9 cellular contexts compared by ENCODE assay signal in the genomic region with DNA sequence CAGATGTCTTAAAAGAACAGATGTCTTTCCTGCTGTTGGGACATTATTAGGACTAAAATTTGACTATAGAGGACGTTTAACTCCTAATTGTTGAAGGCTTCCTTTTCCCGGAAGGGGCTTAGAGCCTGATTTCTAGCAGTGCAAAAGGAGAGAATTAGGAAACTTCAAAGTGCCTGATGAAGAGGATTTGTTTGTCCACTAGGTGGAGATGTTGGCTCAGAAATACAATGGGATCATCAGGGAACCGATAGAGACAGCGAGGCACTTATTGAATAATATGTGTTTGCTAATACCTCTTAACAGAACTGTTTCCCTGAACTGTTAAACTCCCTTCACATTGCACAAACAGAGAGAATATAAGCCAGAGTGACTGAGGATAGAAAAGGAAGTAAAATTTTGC.
DNase-seq lines count a peak whose midpoint lies in the region; ATAC-seq and TF ChIP-seq lines count a peak whose summit lies in the region.
"Had no signal": no experiment of that assay in that cellular context is flagged by ENCODE, and none has a peak within 500 bp of the region (broad histone marks: within the 10 kb centered on the region; RNA-seq: fewer than 3 reads in every experiment).

No MANE protein-coding gene starts in this region.

- H3K27me3 Mint-ChIP-seq in activated T-helper 1 cell treated with anti-CD3 and anti-CD28 coated beads, Interleukin-12 subunit alpha, Interleukin-12 subunit beta, Interleukin-2, Interleukin-4 antibody, amounts not matched to agents 30 ng/mL and 10 ng/mL and 1 ng/mL, durations not matched to agents 14 hours and 24 hours and 36 hours (ENCODE audit: insufficient read depth) = peaks cover 6% of the 10 kb centered on the region
- H3K27me3 Mint-ChIP-seq in type B pancreatic cell = no peaks in the 10 kb centered on the region

- no peak for TF ChIP-seq CTCF in type B pancreatic cell (conservative IDR thresholded peaks at IDR 0.05)

- ATAC-seq in HG02759 (IDR thresholded peaks at IDR 0.05; ENCODE audit: unreplicated experiment) (peak; percentile 72), HG03280 (IDR thresholded peaks at IDR 0.05; ENCODE audit: unreplicated experiment) (no peak), GM21723 (IDR thresholded peaks at IDR 0.05; ENCODE audit: unreplicated experiment) (no peak)

- no peak overlapping the region for H3K27ac Mint-ChIP-seq in activated T-helper 1 cell treated with anti-CD3 and anti-CD28 coated beads, Interleukin-12 subunit alpha, Interleukin-12 subunit beta, Interleukin-2, Interleukin-4 antibody, amounts not matched to agents 30 ng/mL and 10 ng/mL and 1 ng/mL, durations not matched to agents 14 hours and 24 hours and 36 hours
- no peak overlapping the region for H3K27ac Mint-ChIP-seq in type B pancreatic cell

- H3K36me3 Mint-ChIP-seq in activated T-helper 1 cell treated with anti-CD3 and anti-CD28 coated beads, Interleukin-12 subunit alpha, Interleukin-12 subunit beta, Interleukin-2, Interleukin-4 antibody, amounts not matched to agents 30 ng/mL and 10 ng/mL and 1 ng/mL, durations not matched to agents 14 hours and 24 hours and 36 hours (ENCODE audit: low read depth) = no peaks in the 10 kb centered on the region
- no peaks in the 10 kb centered on the region for H3K36me3 Mint-ChIP-seq in type B pancreatic cell

- peaks cover 8% of the 10 kb centered on the region for H3K4me1 Mint-ChIP-seq in activated T-helper 1 cell treated with anti-CD3 and anti-CD28 coated beads, Interleukin-12 subunit alpha, Interleukin-12 subunit beta, Interleukin-2, Interleukin-4 antibody, amounts not matched to agents 30 ng/mL and 10 ng/mL and 1 ng/mL, durations not matched to agents 14 hours and 24 hours and 36 hours (ENCODE audit: low read depth)
- H3K4me1 Mint-ChIP-seq in type B pancreatic cell (ENCODE audit: unreplicated experiment) = no peaks in the 10 kb centered on the region

- DNase-seq in DMS79 (lab: John Stamatoyannopoulos, UW) (peak; percentile 0), myocyte (ENCODE audit: low read depth) (peak; percentile 41), kidney tubule cell (ENCODE audit: low spot score) (no peak), type B pancreatic cell (ENCODE audit: extremely low spot score, unreplicated experiment) (no peak)
- DNase-seq in activated T-helper 1 cell treated with anti-CD3 and anti-CD28 coated beads, Interleukin-12 subunit alpha, Interleukin-12 subunit beta, Interleukin-2, Interleukin-4 antibody, amounts not matched to agents 30 ng/mL and 10 ng/mL and 1 ng/mL, durations not matched to agents 14 hours and 24 hours and 36 hours (ENCODE audit: low spot score) = peak; percentile 0
- DNase-seq: IMR-90 had no signal

- no peak overlapping the region for H3K4me3 Mint-ChIP-seq in activated T-helper 1 cell treated with anti-CD3 and anti-CD28 coated beads, Interleukin-12 subunit alpha, Interleukin-12 subunit beta, Interleukin-2, Interleukin-4 antibody, amounts not matched to agents 30 ng/mL and 10 ng/mL and 1 ng/mL, durations not matched to agents 14 hours and 24 hours and 36 hours
- H3K4me3 Mint-ChIP-seq in type B pancreatic cell = no peak overlapping the region

- no peaks in the 10 kb centered on the region for H3K9me3 Mint-ChIP-seq in activated T-helper 1 cell treated with anti-CD3 and anti-CD28 coated beads, Interleukin-12 subunit alpha, Interleukin-12 subunit beta, Interleukin-2, Interleukin-4 antibody, amounts not matched to agents 30 ng/mL and 10 ng/mL and 1 ng/mL, durations not matched to agents 14 hours and 24 hours and 36 hours
- no peaks in the 10 kb centered on the region for H3K9me3 Mint-ChIP-seq in type B pancreatic cell

- intact Hi-C loops in activated T-helper 1 cell treated with anti-CD3 and anti-CD28 coated beads, Interleukin-12 subunit alpha, Interleukin-12 subunit beta, Interleukin-2, Interleukin-4 antibody, amounts not matched to agents 30 ng/mL and 10 ng/mL and 1 ng/mL, durations not matched to agents 14 hours and 24 hours and 36 hours (cut with micrococcal nuclease) = loop anchor here (1.0 to 10.0 kb wide), 4 partner anchors 70 to 1307 kb away; a partner anchor contains a TSS

Comparison
In these comparisons a context has a peak if more than half of its experiments do, and no peak if none do; other contexts are left out.
1. DNase-seq: peak in DMS79 (single experiment), activated T-helper 1 cell treated with anti-CD3 and anti-CD28 coated beads, Interleukin-12 subunit alpha, Interleukin-12 subunit beta, Interleukin-2, Interleukin-4 antibody, amounts not matched to agents 30 ng/mL and 10 ng/mL and 1 ng/mL, durations not matched to agents 14 hours and 24 hours and 36 hours (single experiment) and myocyte (single experiment); none in kidney tubule cell (single experiment) and type B pancreatic cell (single experiment).